ENCODE assay signal across 15 cellular contexts in genomic region chr16:86073763-86074493, GRCh38.
A peak's percentile ranks its signal among the peaks of the same experiment; 100 is the strongest.
DNase-seq lines count a peak whose midpoint lies in the region; ATAC-seq and TF ChIP-seq lines count a peak whose summit lies in the region.
"Had no signal": no experiment of that assay in that cellular context is flagged by ENCODE, and none has a peak within 500 bp of the region (broad histone marks: within the 10 kb centered on the region; RNA-seq: fewer than 3 reads in every experiment).

No MANE protein-coding gene starts in this region.

- no peak overlapping the region for H2BK5ac ChIP-seq in trophoblast cell (ENCODE audit: low read depth, low read length, poor library complexity)

- no peak overlapping the region for H3K27ac Mint-ChIP-seq in natural killer cell treated with Interleukin-12 subunit alpha and Interleukin-12 subunit beta and Interleukin-15 and Interleukin-18, amount 100 ng/mL, for 72 hours
- H3K27ac Mint-ChIP-seq in natural killer cell (no peak overlapping the region), glutamatergic neuron (ENCODE audit: unreplicated experiment) (no peak overlapping the region)

- no peaks in the 10 kb centered on the region for H3K36me3 Mint-ChIP-seq in natural killer cell treated with Interleukin-12 subunit alpha and Interleukin-12 subunit beta and Interleukin-15 and Interleukin-18, amount 100 ng/mL, for 72 hours
- no peaks in the 10 kb centered on the region for H3K36me3 Mint-ChIP-seq in natural killer cell
- H3K36me3 Mint-ChIP-seq in glutamatergic neuron (ENCODE audit: unreplicated experiment) = no peaks in the 10 kb centered on the region

- H3K4me2 ChIP-seq in trophoblast cell (ENCODE audit: low read length) = no peak overlapping the region
- H3K4me2 ChIP-seq: BLaER1 had no signal

- H4K8ac ChIP-seq in trophoblast cell (ENCODE audit: low read depth, low read length) = no peak overlapping the region

- H3K9me3 Mint-ChIP-seq in natural killer cell treated with Interleukin-12 subunit alpha and Interleukin-12 subunit beta and Interleukin-15 and Interleukin-18, amount 100 ng/mL, for 72 hours = no peaks in the 10 kb centered on the region
- no peaks in the 10 kb centered on the region for H3K9me3 Mint-ChIP-seq in natural killer cell
- peaks cover 4% of the 10 kb centered on the region for H3K9me3 Mint-ChIP-seq in glutamatergic neuron (ENCODE audit: unreplicated experiment)

- H3K4me3 Mint-ChIP-seq in natural killer cell treated with Interleukin-12 subunit alpha and Interleukin-12 subunit beta and Interleukin-15 and Interleukin-18, amount 100 ng/mL, for 72 hours = no peak overlapping the region
- H3K4me3 Mint-ChIP-seq in natural killer cell (no peak overlapping the region), glutamatergic neuron (ENCODE audit: unreplicated experiment) (no peak overlapping the region)

- no peak overlapping the region for H2BK12ac ChIP-seq in trophoblast cell (ENCODE audit: low read length)

- H3K9me3 ChIP-seq in left lung (no peaks in the 10 kb centered on the region), trophoblast cell (ENCODE audit: insufficient read depth, low read depth, low read length) (peaks cover 2% of the 10 kb centered on the region)
- H3K9me3 ChIP-seq: BLaER1 had no signal

- H3K14ac ChIP-seq in trophoblast cell (ENCODE audit: low read length) = no peak overlapping the region

- H3K18ac ChIP-seq in trophoblast cell (ENCODE audit: low read length) = no peak overlapping the region

- no peak overlapping the region for H3K4ac ChIP-seq in trophoblast cell (ENCODE audit: low read depth, low read length)

- no peak for ATAC-seq in natural killer cell treated with Interleukin-12 subunit alpha and Interleukin-12 subunit beta and Interleukin-15 and Interleukin-18, amount 100 ng/mL, for 72 hours
- no peak for ATAC-seq in natural killer cell
- ATAC-seq in left lung = no peak
- ATAC-seq in HG03135 (IDR thresholded peaks at IDR 0.05; ENCODE audit: unreplicated experiment) = no peak

- H3K23ac ChIP-seq in trophoblast cell (ENCODE audit: low read length) = no peak overlapping the region

- H2AK5ac ChIP-seq in trophoblast cell (ENCODE audit: low read length) = no peak overlapping the region

- peak overlapping the region; percentile 20 to 44 for H3K27ac ChIP-seq in left lung
- H3K27ac ChIP-seq in trophoblast cell (ENCODE audit: low read depth, low read length) = no peak overlapping the region
- H3K27ac ChIP-seq: BLaER1 had no signal

- no peaks in the 10 kb centered on the region for H3K79me1 ChIP-seq in trophoblast cell (ENCODE audit: low read length)

- TF ChIP-seq CTCF in natural killer cell (IDR thresholded peaks at IDR 0.05) (no peak), left lung (IDR thresholded peaks at IDR 0.05) (no peak), glutamatergic neuron (IDR thresholded peaks at IDR 0.05; ENCODE audit: partially characterized antibody, unreplicated experiment) (no peak)

- no peak overlapping the region for H2BK120ac ChIP-seq in trophoblast cell (ENCODE audit: insufficient read depth, low read length, poor library complexity)

- no peaks in the 10 kb centered on the region for H3K4me1 Mint-ChIP-seq in natural killer cell treated with Interleukin-12 subunit alpha and Interleukin-12 subunit beta and Interleukin-15 and Interleukin-18, amount 100 ng/mL, for 72 hours (ENCODE audit: low read depth in 2 of 2)
- no peaks in the 10 kb centered on the region for H3K4me1 Mint-ChIP-seq in natural killer cell
- H3K4me1 Mint-ChIP-seq in glutamatergic neuron (ENCODE audit: low read depth, unreplicated experiment) = peaks cover 4% of the 10 kb centered on the region

- DNase-seq in natural killer cell treated with Interleukin-12 subunit alpha and Interleukin-12 subunit beta and Interleukin-15 and Interleukin-18, amount 100 ng/mL, for 72 hours (ENCODE audit: low spot score) = peak; percentile 58
- no peak for DNase-seq in natural killer cell
- DNase-seq in left lung = peak; percentile 25 to 53
- no peak for DNase-seq in trophoblast cell
- DNase-seq in glutamatergic neuron = no peak
- DNase-seq in MV-4-11 (lab: John Stamatoyannopoulos, UW) = no peak
- DNase-seq in activated naive CD4-positive, alpha-beta T cell treated with Interleukin-2 at 50 U/mL for 16 hours = no peak
- DNase-seq: 8988T; DMS 273 treated with DMSO at 0.1 percent for 48 hours; NCI-H2107; NCI-H345; NCI-H69; NK-92 treated with Interleukin-12 subunit alpha and Interleukin-12 subunit beta, amount 100 ng/mL, for 24 hours had no signal

- no peak overlapping the region for H3K4me3 ChIP-seq in left lung
- H3K4me3 ChIP-seq in trophoblast cell (ENCODE audit: low read depth, low read length) = peak overlapping the region; percentile 47
- H3K4me3 ChIP-seq: BLaER1 had no signal

- no peak overlapping the region for H3K9ac ChIP-seq in trophoblast cell (ENCODE audit: low read length)
- H3K9ac ChIP-seq: BLaER1 had no signal

- no peak overlapping the region for H4K91ac ChIP-seq in trophoblast cell (ENCODE audit: low read depth, low read length)

- peaks cover 15 to 19% of the 10 kb centered on the region in 2 donors for H3K27me3 Mint-ChIP-seq in natural killer cell treated with Interleukin-12 subunit alpha and Interleukin-12 subunit beta and Interleukin-15 and Interleukin-18, amount 100 ng/mL, for 72 hours
- H3K27me3 Mint-ChIP-seq in natural killer cell (ENCODE audit: low read depth in 2 of 2) = peaks cover 0 to 18% of the 10 kb centered on the region in 2 donors
- peaks cover 3% of the 10 kb centered on the region for H3K27me3 Mint-ChIP-seq in glutamatergic neuron (ENCODE audit: unreplicated experiment)

- H2AFZ ChIP-seq in trophoblast cell (ENCODE audit: insufficient read depth, low read length, poor library complexity) = no peak overlapping the region

- H3K4me1 ChIP-seq in left lung (peaks cover 0 to 10% of the 10 kb centered on the region in 2 donors), trophoblast cell (ENCODE audit: control insufficient read depth in 1 of 2, insufficient read depth in 2 of 2, low read length in 2 of 2) (peaks cover 0 to 10% of the 10 kb centered on the region in 2 experiments)
- H3K4me1 ChIP-seq: BLaER1 had no signal

- H3K27me3 ChIP-seq in left lung (peaks cover 0 to 13% of the 10 kb centered on the region in 2 donors), trophoblast cell (ENCODE audit: insufficient read depth, low read length) (no peaks in the 10 kb centered on the region)

- H4K12ac ChIP-seq in trophoblast cell (ENCODE audit: low read depth, low read length) = no peak overlapping the region

- no peaks in the 10 kb centered on the region for H3K79me2 ChIP-seq in trophoblast cell (ENCODE audit: control insufficient read depth, insufficient read depth, low read length, poor library complexity)

- no peaks in the 10 kb centered on the region for H3K36me3 ChIP-seq in left lung
- no peaks in the 10 kb centered on the region for H3K36me3 ChIP-seq in trophoblast cell (ENCODE audit: control insufficient read depth in 1 of 2, insufficient read depth in 2 of 2, low read length in 2 of 2)
- H3K36me3 ChIP-seq: BLaER1 had no signal

- intact Hi-C loops in natural killer cell (cut with micrococcal nuclease) = no loop called here
- intact Hi-C loops in left lung (cut with DNase I) = loop anchor here (5.0 to 10.0 kb wide), 2 partner anchors 441 to 443 kb away; partner anchors contain the start of gene FOXF1 (in 1 of the 2)

- 100% methylated on average over 3 of the region's 9 CpGs for WGBS in trophoblast cell (ENCODE audit: extremely low coverage, insufficient coverage, insufficient read length)

Comparison
In these comparisons a context has a peak if more than half of its experiments do, and no peak if none do; other contexts are left out.
1. DNase-seq: peak in natural killer cell treated with Interleukin-12 subunit alpha and Interleukin-12 subunit beta and Interleukin-15 and Interleukin-18, amount 100 ng/mL, for 72 hours (single experiment) and left lung (2 of 2); none in natural killer cell (single experiment), trophoblast cell (0 of 2), glutamatergic neuron (single experiment), MV-4-11 (single experiment) and activated naive CD4-positive, alpha-beta T cell treated with Interleukin-2 at 50 U/mL for 16 hours (single experiment).